25 cellular contexts compared by ENCODE assay signal in the genomic region with DNA sequence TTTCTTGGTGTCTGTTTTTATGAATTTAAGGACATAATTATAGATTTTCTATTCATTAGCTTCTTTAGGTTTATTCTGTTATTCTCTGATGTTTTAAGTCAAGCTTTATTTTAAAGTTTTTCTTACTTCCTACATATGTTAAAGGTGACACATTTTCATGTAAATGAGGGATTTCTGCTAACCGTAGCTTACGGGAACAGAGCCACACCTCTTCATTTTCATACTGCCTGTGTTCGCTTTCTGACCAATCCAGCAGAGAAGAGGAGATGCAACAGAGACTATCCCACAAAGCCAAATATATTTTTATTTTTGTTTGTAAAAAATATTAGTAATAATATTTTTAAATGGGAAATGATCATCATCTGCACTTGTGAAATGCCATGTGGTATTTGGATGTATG.
"Had no signal": no experiment of that assay in that cellular context is flagged by ENCODE, and none has a peak within 500 bp of the region (broad histone marks: within the 10 kb centered on the region; RNA-seq: fewer than 3 reads in every experiment).

No MANE protein-coding gene starts in this region.

- H3K36me3 ChIP-seq: ascending aorta, breast epithelium, cardiac muscle cell, colonic mucosa, esophagus squamous epithelium, gastroesophageal sphincter, heart right ventricle had no signal

- H3K4me3 ChIP-seq: ascending aorta, breast epithelium, cardiac muscle cell, colonic mucosa, esophagus squamous epithelium, gastroesophageal sphincter, heart right ventricle had no signal

- H3K27me3 ChIP-seq: ascending aorta, colonic mucosa had no signal

- DNase-seq: activated CD4-positive, alpha-beta T cell treated with anti-CD3 and anti-CD28 coated beads for 36 hours; activated CD4-positive, alpha-beta T cell treated with anti-CD3 and anti-CD28 coated beads, Interleukin-2, amount 10 ng/mL, durations not matched to agents 24 days and 14 days; activated CD4-positive, CD25-positive, alpha-beta regulatory T cell; activated CD4-positive, CD25-positive, alpha-beta regulatory T cell treated with anti-CD3 and anti-CD28 coated beads, Interleukin-2, amount 50 U/mL, for 72 hours; activated CD8-positive, alpha-beta memory T cell treated with anti-CD3 and anti-CD28 coated beads for 24 hours; activated CD8-positive, alpha-beta T cell treated with anti-CD3 and anti-CD28 coated beads for 36 hours; activated effector memory CD4-positive, alpha-beta T cell treated with Interleukin-2 at 50 U/mL for 16 hours; activated gamma-delta T cell treated with Interleukin-2 at 50 U/mL for 16 hours; activated naive CD4-positive, alpha-beta T cell treated with Interleukin-2 at 50 U/mL for 16 hours; activated naive CD8-positive, alpha-beta T cell treated with anti-CD3 and anti-CD28 coated beads, Interleukin-2, amount 10 ng/mL, durations not matched to agents 7 days and 5 days; activated T-cell treated with anti-CD3 and anti-CD28 coated beads, Interleukin-2, amount 50 U/mL, for 48 hours; central memory CD4-positive, alpha-beta T cell; cerebellar nuclear complex; colonic mucosa; effector CD8-positive, alpha-beta T cell; esophagus squamous epithelium; foreskin melanocyte; heart right ventricle; T-helper 2 cell had no signal

- H3K27me3 Mint-ChIP-seq: activated CD4-positive, alpha-beta T cell treated with anti-CD3 and anti-CD28 coated beads, Interleukin-2, amount 10 ng/mL, durations not matched to agents 24 days and 14 days; activated naive CD8-positive, alpha-beta T cell treated with anti-CD3 and anti-CD28 coated beads, Interleukin-2, amount 10 ng/mL, durations not matched to agents 7 days and 5 days had no signal

- H3K9me3 Mint-ChIP-seq: activated CD4-positive, alpha-beta T cell treated with anti-CD3 and anti-CD28 coated beads, Interleukin-2, amount 10 ng/mL, durations not matched to agents 24 days and 14 days; activated CD8-positive, alpha-beta T cell treated with anti-CD3 and anti-CD28 coated beads for 36 hours; activated naive CD4-positive, alpha-beta T cell treated with anti-CD3 and anti-CD28 coated beads, Interleukin-2, amount 50 U/mL, for 72 hours; activated naive CD8-positive, alpha-beta T cell treated with anti-CD3 and anti-CD28 coated beads, Interleukin-2, amount 10 ng/mL, durations not matched to agents 7 days and 5 days; brain had no signal

- H3K27ac Mint-ChIP-seq: activated CD4-positive, alpha-beta T cell treated with anti-CD3 and anti-CD28 coated beads for 36 hours; activated CD4-positive, alpha-beta T cell treated with anti-CD3 and anti-CD28 coated beads, Interleukin-2, amount 10 ng/mL, durations not matched to agents 24 days and 14 days; activated CD8-positive, alpha-beta T cell treated with anti-CD3 and anti-CD28 coated beads for 36 hours; activated naive CD4-positive, alpha-beta T cell treated with anti-CD3 and anti-CD28 coated beads, Interleukin-2, amount 50 U/mL, for 72 hours; activated naive CD8-positive, alpha-beta T cell treated with anti-CD3 and anti-CD28 coated beads, Interleukin-2, amount 10 ng/mL, durations not matched to agents 7 days and 5 days; brain had no signal

- H3K4me1 Mint-ChIP-seq: activated CD4-positive, alpha-beta T cell treated with anti-CD3 and anti-CD28 coated beads for 36 hours; activated CD4-positive, alpha-beta T cell treated with anti-CD3 and anti-CD28 coated beads, Interleukin-2, amount 10 ng/mL, durations not matched to agents 24 days and 14 days; activated naive CD8-positive, alpha-beta T cell treated with anti-CD3 and anti-CD28 coated beads, Interleukin-2, amount 10 ng/mL, durations not matched to agents 7 days and 5 days had no signal

- H3K36me3 Mint-ChIP-seq: activated naive CD4-positive, alpha-beta T cell treated with anti-CD3 and anti-CD28 coated beads, Interleukin-2, amount 50 U/mL, for 72 hours; activated naive CD8-positive, alpha-beta T cell treated with anti-CD3 and anti-CD28 coated beads, Interleukin-2, amount 10 ng/mL, durations not matched to agents 7 days and 5 days; brain had no signal

- ATAC-seq: activated CD4-positive, alpha-beta T cell treated with anti-CD3 and anti-CD28 coated beads for 36 hours; activated CD8-positive, alpha-beta T cell treated with anti-CD3 and anti-CD28 coated beads for 36 hours; activated naive CD4-positive, alpha-beta T cell treated with anti-CD3 and anti-CD28 coated beads, Interleukin-2, amount 50 U/mL, for 72 hours; gastroesophageal sphincter; heart right ventricle had no signal

- H3K4me3 Mint-ChIP-seq: activated CD4-positive, alpha-beta T cell treated with anti-CD3 and anti-CD28 coated beads for 36 hours; activated CD4-positive, alpha-beta T cell treated with anti-CD3 and anti-CD28 coated beads, Interleukin-2, amount 10 ng/mL, durations not matched to agents 24 days and 14 days; activated CD8-positive, alpha-beta T cell treated with anti-CD3 and anti-CD28 coated beads for 36 hours; activated naive CD8-positive, alpha-beta T cell treated with anti-CD3 and anti-CD28 coated beads, Interleukin-2, amount 10 ng/mL, durations not matched to agents 7 days and 5 days; brain had no signal
